Comparison of ENCODE assay signal across 23 cellular contexts in genomic region chr9:91567642-91568274, GRCh38.
DNase-seq lines count a peak whose midpoint lies in the region; ATAC-seq and TF ChIP-seq lines count a peak whose summit lies in the region.
"Had no signal": no experiment of that assay in that cellular context is flagged by ENCODE, and none has a peak within 500 bp of the region (broad histone marks: within the 10 kb centered on the region; RNA-seq: fewer than 3 reads in every experiment).

No MANE protein-coding gene starts in this region.

- 80% methylated on average over 2 of the region's 12 CpGs; no CpG with 5 or more reads in 1 of the 2 donors for WGBS in gastroesophageal sphincter (ENCODE audit: low coverage in 1 of 2), 2 donors

- peaks cover 5% of the 10 kb centered on the region for H3K9me3 Mint-ChIP-seq in glutamatergic neuron (ENCODE audit: unreplicated experiment)
- H3K9me3 Mint-ChIP-seq: CD4-positive, CD25-positive, alpha-beta regulatory T cell had no signal

- peaks cover 0 to 10% (median 3%) of the 10 kb centered on the region in 3 donors for H3K4me1 ChIP-seq in gastroesophageal sphincter
- H3K4me1 ChIP-seq: BLaER1 had no signal

- H3K4me1 Mint-ChIP-seq in glutamatergic neuron (ENCODE audit: low read depth, unreplicated experiment), result peaks cover 3% of the 10 kb centered on the region
- H3K4me1 Mint-ChIP-seq: CD4-positive, CD25-positive, alpha-beta regulatory T cell had no signal

- DNase-seq in Right ventricle myocardium superior (no peak), left cardiac atrium (no peak), glutamatergic neuron (peak; percentile 39), left lobe of liver (ENCODE audit: low spot score) (peak; percentile 84), SIG-M5 treated with dmso at 0.1 percent for 504 hours (lab: John Stamatoyannopoulos, UW; ENCODE audit: unreplicated experiment) (no peak), substantia nigra (lab: John Stamatoyannopoulos, UW) (no peak)
- DNase-seq: 8988T; CD4-positive, CD25-positive, alpha-beta regulatory T cell; DMS53; H9; KBM-7; MM.1S; NCI-H2029; NCI-H446; NCI-H524 treated with DMSO at 0.1 percent for 48 hours; NCI-H82; NK-92 treated with Interleukin-12 subunit alpha and Interleukin-12 subunit beta, amount 100 ng/mL, for 24 hours; PC-3; SHP77 had no signal

- ATAC-seq in Right ventricle myocardium superior (ENCODE audit: poor library complexity) (peak; percentile 78), left cardiac atrium (no peak), left lobe of liver (peak; percentile 96), gastroesophageal sphincter (no peak)
- ATAC-seq: GM23338, PC-3 had no signal

- no peaks in the 10 kb centered on the region for H3K9me3 ChIP-seq in gastroesophageal sphincter

- TF ChIP-seq EP300 in gastroesophageal sphincter (IDR thresholded peaks at IDR 0.05), result no peak

- H3K4me3 Mint-ChIP-seq in glutamatergic neuron (ENCODE audit: unreplicated experiment), result no peak overlapping the region
- H3K4me3 Mint-ChIP-seq: CD4-positive, CD25-positive, alpha-beta regulatory T cell; GM23338; H9 had no signal

- H3K27me3 ChIP-seq in gastroesophageal sphincter, result no peaks in the 10 kb centered on the region
- H3K27me3 ChIP-seq: BLaER1 had no signal

- H3K36me3 ChIP-seq in gastroesophageal sphincter, result no peaks in the 10 kb centered on the region
- H3K36me3 ChIP-seq: BLaER1 had no signal

- H3K27me3 Mint-ChIP-seq in glutamatergic neuron (ENCODE audit: unreplicated experiment), result no peaks in the 10 kb centered on the region

- no peak overlapping the region for H3K27ac ChIP-seq in gastroesophageal sphincter
- no peak overlapping the region for H3K27ac ChIP-seq in substantia nigra (ENCODE audit: low read depth, low read length, poor library complexity, severe bottlenecking)
- H3K27ac ChIP-seq: BLaER1, SK-N-MC had no signal

- H3K36me3 Mint-ChIP-seq in glutamatergic neuron (ENCODE audit: unreplicated experiment), result no peaks in the 10 kb centered on the region
- H3K36me3 Mint-ChIP-seq: CD4-positive, CD25-positive, alpha-beta regulatory T cell had no signal

- H3K4me3 ChIP-seq in gastroesophageal sphincter, result no peak overlapping the region
- H3K4me3 ChIP-seq: BLaER1, GM23338, SK-N-MC had no signal

- H3K27ac Mint-ChIP-seq in glutamatergic neuron (ENCODE audit: unreplicated experiment), result peak overlapping the region; percentile 14
- H3K27ac Mint-ChIP-seq: CD4-positive, CD25-positive, alpha-beta regulatory T cell; GM23338; H9 had no signal

- TF ChIP-seq POLR2A in gastroesophageal sphincter (IDR thresholded peaks at IDR 0.05), result no peak

- intact Hi-C loops in Right ventricle myocardium superior (cut with DNase I) (no loop called here), left cardiac atrium (cut with DNase I) (no loop called here)

- no peak for TF ChIP-seq CTCF in glutamatergic neuron (IDR thresholded peaks at IDR 0.05; ENCODE audit: partially characterized antibody, unreplicated experiment)
- TF ChIP-seq CTCF in gastroesophageal sphincter (IDR thresholded peaks at IDR 0.05), result no peak

Comparison
In these comparisons a context has a peak if more than half of its experiments do, and no peak if none do; other contexts are left out.
1. ATAC-seq: peak in Right ventricle myocardium superior (single experiment) and left lobe of liver (single experiment); none in left cardiac atrium (0 of 2) and gastroesophageal sphincter (single experiment).
2. DNase-seq: peak in glutamatergic neuron (single experiment) and left lobe of liver (single experiment); none in Right ventricle myocardium superior (single experiment), left cardiac atrium (single experiment), SIG-M5 treated with dmso at 0.1 percent for 504 hours (single experiment) and substantia nigra (0 of 49).